Comparison of ENCODE assay signal across 11 cellular contexts in genomic region chr4:151324124-151324448, GRCh38. TPM values are rescaled to one million over a fixed set of nuclear protein-coding genes. Genes with fewer than 3 reads are reported as not detected.
DNase-seq lines count a peak whose midpoint lies in the region; TF ChIP-seq lines count a peak whose summit lies in the region.
"Had no signal": no experiment of that assay in that cellular context is flagged by ENCODE, and none has a peak within 500 bp of the region (broad histone marks: within the 10 kb centered on the region; RNA-seq: fewer than 3 reads in every experiment).

No MANE protein-coding gene starts in this region.

- DNase-seq in HFF-Myc (ENCODE audit: extremely low read depth, low read depth) (no peak), astrocyte of the spinal cord (ENCODE audit: low read depth, low spot score) (peak; percentile 21), GM10248 (ENCODE audit: extremely low spot score) (no peak), kidney tubule cell (ENCODE audit: low spot score) (no peak), NCI-H128 (lab: John Stamatoyannopoulos, UW; ENCODE audit: unreplicated experiment) (no peak), GM03348 (ENCODE audit: low spot score) (no peak)
- DNase-seq: activated naive CD4-positive, alpha-beta T cell treated with Interleukin-2 at 50 U/mL for 16 hours; KG1 had no signal

- H3K4me3 ChIP-seq in HFF-Myc (replicated peaks; ENCODE audit: low read depth, low read length) = peak overlapping the region; percentile 51
- peak overlapping the region; percentile 66 for H3K4me3 ChIP-seq in astrocyte of the spinal cord (ENCODE audit: low read depth, low read length)
- peak overlapping the region; percentile 73 for H3K4me3 ChIP-seq in iPS-20b (ENCODE audit: low read length)
- H3K4me3 ChIP-seq in skeletal muscle satellite cell (ENCODE audit: low read length) = peak overlapping the region; percentile 93

- in situ Hi-C loops in astrocyte of the spinal cord (cut with HindIII; ENCODE audit: low sequenced_read_pairs) = no loop called here

- TF ChIP-seq CTCF in HFF-Myc (IDR thresholded peaks at IDR 0.05; ENCODE audit: low read depth, low read length, missing control alignments) (no peak), astrocyte of the spinal cord (IDR thresholded peaks at IDR 0.05; ENCODE audit: low read depth, low read length) (no peak), GM10248 (IDR thresholded peaks at IDR 0.05; ENCODE audit: control extremely low read depth, extremely low read depth, low read depth, missing control alignments) (no peak)

- CTCF ChIA-PET in GM10248 (lab: Yijun Ruan, JAX) = interaction anchor here (0.7 to 1.7 kb wide), 2 partner anchors 12 to 207 kb away, joined by 3 to 5 read pairs; no protein-coding TSS in a partner anchor

- H3K27me3 ChIP-seq in iPS-20b (ENCODE audit: insufficient read depth, low read length) (0 out of 2 replicates have a peak, but pooled peaks cover 7% of the 10 kb centered on the region), skeletal muscle satellite cell (ENCODE audit: control insufficient read depth, insufficient read depth, low read length) (no peaks in the 10 kb centered on the region)

- peaks cover 24% of the 10 kb centered on the region for H3K4me1 ChIP-seq in iPS-20b (ENCODE audit: insufficient read depth, low read length)
- H3K4me1 ChIP-seq in skeletal muscle satellite cell (ENCODE audit: control insufficient read depth, insufficient read depth, low read length) = peaks cover 6% of the 10 kb centered on the region

- H3K36me3 ChIP-seq in iPS-20b (ENCODE audit: insufficient read depth, low read depth, low read length) = no peaks in the 10 kb centered on the region
- no peaks in the 10 kb centered on the region for H3K36me3 ChIP-seq in skeletal muscle satellite cell (ENCODE audit: insufficient read depth, low read length)

- H3K4me2 ChIP-seq in skeletal muscle satellite cell (ENCODE audit: low read length) = peak overlapping the region; percentile 85

- no peaks in the 10 kb centered on the region for H3K9me3 ChIP-seq in iPS-20b (ENCODE audit: insufficient read depth, low read depth, low read length)
- H3K9me3 ChIP-seq in skeletal muscle satellite cell (replicated peaks; ENCODE audit: low read length) = no peaks in the 10 kb centered on the region

- POLR2A ChIA-PET in GM10248 (lab: Yijun Ruan, JAX) = no interaction called here

- peak overlapping the region; percentile 4 for H3K27ac ChIP-seq in iPS-20b (ENCODE audit: low read length)

- H3K9ac ChIP-seq in iPS-20b (ENCODE audit: low read depth, low read length) (peak overlapping the region; percentile 79; the same call in 1 of the 2 replicates), skeletal muscle satellite cell (ENCODE audit: low read depth, low read length) (no peak overlapping the region)

RNA-seq across cellular contexts. Expression of gene SH3D19, which starts 1.3 kb away (rescaled TPM):
- 42.3 and 57.0 TPM in 2 replicates for total RNA-seq in skeletal muscle satellite cell (2012; rRNA removed)
- total RNA-seq: T-helper 1 cell treated with Interleukin-12 subunit alpha and Interleukin-12 subunit beta and Interleukin-4 antibody, amounts not matched to agents 30 ng/mL and 1 ng/mL, for 36 hours had no signal

RNA-seq across cellular contexts. Expression of gene PRSS48, which starts 47.1 kb away (rescaled TPM):
- not detected in 2 replicates for total RNA-seq in skeletal muscle satellite cell (2012; rRNA removed)
- total RNA-seq: T-helper 1 cell treated with Interleukin-12 subunit alpha and Interleukin-12 subunit beta and Interleukin-4 antibody, amounts not matched to agents 30 ng/mL and 1 ng/mL, for 36 hours had no signal
